Comparison of ENCODE assay signal across 8 cellular contexts in the genomic region with DNA sequence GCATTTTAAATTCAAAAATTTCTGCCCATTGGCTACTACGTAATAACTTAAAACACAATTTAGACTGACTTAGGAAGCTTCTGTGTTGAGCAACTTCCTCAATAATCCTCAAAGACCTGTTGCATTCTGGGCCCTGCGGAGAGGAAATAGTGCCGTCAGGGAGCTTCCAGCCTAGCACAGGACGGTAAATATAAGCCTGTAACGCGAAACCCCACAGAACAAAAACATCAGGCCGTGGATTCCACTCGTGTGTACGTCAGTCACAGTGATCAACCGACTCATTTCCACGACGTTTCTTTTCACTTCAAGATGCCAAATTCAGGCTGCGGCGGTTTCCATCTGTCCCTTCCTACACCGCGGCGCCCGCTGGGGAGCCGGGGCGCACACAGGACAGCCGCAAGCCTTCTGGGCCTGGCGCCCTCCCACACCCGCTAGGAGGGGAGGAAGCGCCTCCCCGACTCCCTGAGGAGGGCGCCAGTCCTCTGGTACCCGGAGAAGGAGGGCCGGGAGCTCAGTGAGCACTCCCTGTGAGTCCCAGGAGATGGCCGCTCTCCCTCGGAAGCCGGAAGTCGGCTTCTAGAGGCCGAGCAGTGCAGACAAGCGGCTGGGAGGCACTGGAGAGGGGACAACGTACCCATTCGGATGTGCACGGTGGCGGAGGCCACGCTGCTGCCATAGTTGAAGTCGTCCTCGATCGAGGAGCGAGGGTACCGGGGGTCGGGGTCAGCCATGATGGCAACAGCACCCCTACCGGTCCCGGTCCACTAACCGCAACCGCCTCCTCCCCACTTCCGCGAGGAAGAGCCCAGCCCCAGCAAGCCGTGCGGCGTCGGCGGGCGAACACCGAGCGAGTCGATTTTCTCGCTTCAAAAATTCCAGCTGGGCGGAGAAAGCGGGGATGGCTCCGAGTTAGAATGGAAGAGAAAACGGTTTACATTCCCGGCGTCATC. TPM values are rescaled to one million over a fixed set of nuclear protein-coding genes. Genes with fewer than 3 reads are reported as not detected.
DNase-seq lines count a peak whose midpoint lies in the region; ATAC-seq and TF ChIP-seq lines count a peak whose summit lies in the region.

A gene with protein sequence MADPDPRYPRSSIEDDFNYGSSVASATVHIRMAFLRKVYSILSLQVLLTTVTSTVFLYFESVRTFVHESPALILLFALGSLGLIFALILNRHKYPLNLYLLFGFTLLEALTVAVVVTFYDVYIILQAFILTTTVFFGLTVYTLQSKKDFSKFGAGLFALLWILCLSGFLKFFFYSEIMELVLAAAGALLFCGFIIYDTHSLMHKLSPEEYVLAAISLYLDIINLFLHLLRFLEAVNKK (minus strand): TSS at position 776 of the 950 bp plus-strand sequence. CDS start 45 bp downstream, at position 731.

- peaks cover 43 to 44% of the 10 kb centered on the region in 2 donors for H3K36me3 Mint-ChIP-seq in activated naive CD4-positive, alpha-beta T cell treated with anti-CD3 and anti-CD28 coated beads, Interleukin-2, amount 50 U/mL, for 72 hours
- peaks cover 16% of the 10 kb centered on the region for H3K36me3 Mint-ChIP-seq in glutamatergic neuron (ENCODE audit: unreplicated experiment)
- H3K36me3 Mint-ChIP-seq in osteocyte (ENCODE audit: unreplicated experiment), result peaks cover 8% of the 10 kb centered on the region

- H3K9me3 Mint-ChIP-seq in activated naive CD4-positive, alpha-beta T cell treated with anti-CD3 and anti-CD28 coated beads, Interleukin-2, amount 50 U/mL, for 72 hours, result peaks cover 5 to 11% of the 10 kb centered on the region in 2 donors
- H3K9me3 Mint-ChIP-seq in glutamatergic neuron (ENCODE audit: unreplicated experiment) (peaks cover 1% of the 10 kb centered on the region), osteocyte (ENCODE audit: unreplicated experiment) (peaks cover 7% of the 10 kb centered on the region)

- peak; percentile 80 for ATAC-seq in HG02623 (IDR thresholded peaks at IDR 0.05; ENCODE audit: unreplicated experiment)
- ATAC-seq in activated naive CD4-positive, alpha-beta T cell treated with anti-CD3 and anti-CD28 coated beads, Interleukin-2, amount 50 U/mL, for 72 hours, result peak; percentile 83 to 88

- WGBS in thymus, result under 1% methylated on average over 67 of the region's 67 CpGs

- peak within 1 kb of the TSS; percentile 96 for H3K4me3 Mint-ChIP-seq in glutamatergic neuron (ENCODE audit: unreplicated experiment)
- H3K4me3 Mint-ChIP-seq in osteocyte (ENCODE audit: unreplicated experiment), result peak within 1 kb of the TSS; percentile 91

- peak; percentile 70 for DNase-seq in GM12864 (ENCODE audit: low read depth)
- DNase-seq in NCI-H1092 treated with DMSO at 0.1 percent for 48 hours (lab: John Stamatoyannopoulos, UW), result peak; percentile 87
- DNase-seq in SKM-1 (lab: John Stamatoyannopoulos, UW; ENCODE audit: unreplicated experiment), result peak; percentile 54
- peak; percentile 73 to 89 for DNase-seq in activated naive CD4-positive, alpha-beta T cell treated with anti-CD3 and anti-CD28 coated beads, Interleukin-2, amount 50 U/mL, for 72 hours (ENCODE audit: low spot score in 2 of 2)
- DNase-seq in glutamatergic neuron, result peak; percentile 85
- peak; percentile 89 for DNase-seq in osteocyte (ENCODE audit: extremely low spot score, unreplicated experiment)

- H3K27me3 ChIP-seq in thymus (ENCODE audit: control insufficient read depth, insufficient read depth), result no peaks in the 10 kb centered on the region

- peak; percentile 50 for TF ChIP-seq CTCF in GM12864 (IDR thresholded peaks at IDR 0.05; ENCODE audit: low read depth, low read length, missing control alignments)
- peak; percentile 55 for TF ChIP-seq CTCF in glutamatergic neuron (IDR thresholded peaks at IDR 0.05; ENCODE audit: partially characterized antibody, unreplicated experiment)
- TF ChIP-seq CTCF in osteocyte (IDR thresholded peaks at IDR 0.05), result peak; percentile 40

- peaks cover 3% of the 10 kb centered on the region for H3K36me3 ChIP-seq in thymus (ENCODE audit: control insufficient read depth, insufficient read depth)

- H3K27me3 Mint-ChIP-seq in glutamatergic neuron (ENCODE audit: unreplicated experiment), result peaks cover 2% of the 10 kb centered on the region
- peaks cover 3% of the 10 kb centered on the region for H3K27me3 Mint-ChIP-seq in osteocyte (ENCODE audit: unreplicated experiment)

- H3K27ac ChIP-seq in thymus (ENCODE audit: low read depth), result peak within 1 kb of the TSS; percentile 100

- H3K9me3 ChIP-seq in thymus (ENCODE audit: control insufficient read depth), result peaks cover 3% of the 10 kb centered on the region

- peaks cover 5% of the 10 kb centered on the region for H3K4me1 Mint-ChIP-seq in glutamatergic neuron (ENCODE audit: low read depth, unreplicated experiment)
- peaks cover 10% of the 10 kb centered on the region for H3K4me1 Mint-ChIP-seq in osteocyte (ENCODE audit: unreplicated experiment)

- H3K4me3 ChIP-seq in GM12864 (ENCODE audit: low read depth, low read length) (peak within 1 kb of the TSS; percentile 69), thymus (ENCODE audit: low read length) (peak within 1 kb of the TSS; percentile 98)

- peak within 1 kb of the TSS; percentile 97 to 100 for H3K27ac Mint-ChIP-seq in activated naive CD4-positive, alpha-beta T cell treated with anti-CD3 and anti-CD28 coated beads, Interleukin-2, amount 50 U/mL, for 72 hours
- H3K27ac Mint-ChIP-seq in glutamatergic neuron (ENCODE audit: unreplicated experiment) (peak within 1 kb of the TSS; percentile 96), osteocyte (ENCODE audit: unreplicated experiment) (peak within 1 kb of the TSS; percentile 99)

- H3K4me1 ChIP-seq in thymus (ENCODE audit: control insufficient read depth, insufficient read depth, low read length), result no peaks in the 10 kb centered on the region

RNA-seq across cellular contexts. Expression of the gene that starts here (rescaled TPM):
- 10 to 100 TPM; 26.5 to 43.5 TPM for total RNA-seq in activated naive CD4-positive, alpha-beta T cell treated with anti-CD3 and anti-CD28 coated beads, Interleukin-2, amount 50 U/mL, for 72 hours
- total RNA-seq in glutamatergic neuron (ENCODE audit: unreplicated experiment), result 26.6 TPM
- total RNA-seq in osteocyte, result 49.4 and 51.2 TPM in 2 replicates
- polyA plus RNA-seq in thymus, result 144 TPM

Comparison
In these comparisons a context has a peak if more than half of its experiments do, and no peak if none do; other contexts are left out.
1. Peak in every context shown above with its lines: DNase-seq, ATAC-seq, H3K4me3 ChIP-seq and H3K27ac ChIP-seq.